ENCODE assay signal across 14 cellular contexts in genomic region chr1:243550276-243550675, GRCh38.
"Had no signal": no experiment of that assay in that cellular context is flagged by ENCODE, and none has a peak within 500 bp of the region (broad histone marks: within the 10 kb centered on the region; RNA-seq: fewer than 3 reads in every experiment).

No MANE protein-coding gene starts in this region.

- H3K4me3 Mint-ChIP-seq: activated naive CD4-positive, alpha-beta T cell treated with anti-CD3 and anti-CD28 coated beads, Interleukin-2, amount 50 U/mL, for 24 hours; activated T-cell treated with anti-CD3 and anti-CD28 coated beads, Interleukin-2, amount 50 U/mL, for 24 hours; immature natural killer cell; T-helper 2 cell treated with Interferon-gamma antibody and Interleukin-4, amounts not matched to agents 5 μg/mL and 100 μg/mL, for 36 hours had no signal

- H3K9me3 Mint-ChIP-seq: activated naive CD4-positive, alpha-beta T cell treated with anti-CD3 and anti-CD28 coated beads, Interleukin-2, amount 50 U/mL, for 24 hours; activated T-cell treated with anti-CD3 and anti-CD28 coated beads, Interleukin-2, amount 50 U/mL, for 24 hours; immature natural killer cell; T-helper 2 cell treated with Interferon-gamma antibody and Interleukin-4, amounts not matched to agents 5 μg/mL and 100 μg/mL, for 36 hours had no signal

- H3K36me3 ChIP-seq: colonic mucosa, ovary, uterus had no signal

- H3K4me3 ChIP-seq: colonic mucosa, ovary, skin epidermis, thyroid gland, uterus had no signal

- H3K9me3 ChIP-seq: colonic mucosa, ovary, thyroid gland, uterus had no signal

- H3K27me3 ChIP-seq: colonic mucosa, ovary, thyroid gland, uterus had no signal

- ATAC-seq: left lobe of liver had no signal

- FAIRE-seq: endothelial cell of umbilical vein had no signal

- H3K4me1 ChIP-seq: colonic mucosa, thyroid gland, uterus had no signal

- H3K27me3 Mint-ChIP-seq: activated naive CD4-positive, alpha-beta T cell treated with anti-CD3 and anti-CD28 coated beads, Interleukin-2, amount 50 U/mL, for 24 hours; activated T-cell treated with anti-CD3 and anti-CD28 coated beads, Interleukin-2, amount 50 U/mL, for 24 hours had no signal

- DNase-seq: activated CD4-positive, alpha-beta T cell treated with anti-CD3 and anti-CD28 coated beads, Interleukin-2, amount 50 U/mL, for 1 hour; activated effector memory CD4-positive, alpha-beta T cell treated with Interleukin-2 at 50 U/mL for 16 hours; activated T-cell treated with anti-CD3 and anti-CD28 coated beads, Interleukin-2, amount 50 U/mL, for 24 hours; colonic mucosa; glutamatergic neuron; immature natural killer cell; ovary; thyroid gland; uterus had no signal

- H3K27ac ChIP-seq: colonic mucosa, ovary, skin epidermis, thyroid gland, uterus had no signal

- H3K27ac Mint-ChIP-seq: activated naive CD4-positive, alpha-beta T cell treated with anti-CD3 and anti-CD28 coated beads, Interleukin-2, amount 50 U/mL, for 24 hours; activated T-cell treated with anti-CD3 and anti-CD28 coated beads, Interleukin-2, amount 50 U/mL, for 24 hours; immature natural killer cell; T-helper 2 cell treated with Interferon-gamma antibody and Interleukin-4, amounts not matched to agents 5 μg/mL and 100 μg/mL, for 36 hours had no signal
